ENCODE assay signal across 1 cellular context in the genomic region with DNA sequence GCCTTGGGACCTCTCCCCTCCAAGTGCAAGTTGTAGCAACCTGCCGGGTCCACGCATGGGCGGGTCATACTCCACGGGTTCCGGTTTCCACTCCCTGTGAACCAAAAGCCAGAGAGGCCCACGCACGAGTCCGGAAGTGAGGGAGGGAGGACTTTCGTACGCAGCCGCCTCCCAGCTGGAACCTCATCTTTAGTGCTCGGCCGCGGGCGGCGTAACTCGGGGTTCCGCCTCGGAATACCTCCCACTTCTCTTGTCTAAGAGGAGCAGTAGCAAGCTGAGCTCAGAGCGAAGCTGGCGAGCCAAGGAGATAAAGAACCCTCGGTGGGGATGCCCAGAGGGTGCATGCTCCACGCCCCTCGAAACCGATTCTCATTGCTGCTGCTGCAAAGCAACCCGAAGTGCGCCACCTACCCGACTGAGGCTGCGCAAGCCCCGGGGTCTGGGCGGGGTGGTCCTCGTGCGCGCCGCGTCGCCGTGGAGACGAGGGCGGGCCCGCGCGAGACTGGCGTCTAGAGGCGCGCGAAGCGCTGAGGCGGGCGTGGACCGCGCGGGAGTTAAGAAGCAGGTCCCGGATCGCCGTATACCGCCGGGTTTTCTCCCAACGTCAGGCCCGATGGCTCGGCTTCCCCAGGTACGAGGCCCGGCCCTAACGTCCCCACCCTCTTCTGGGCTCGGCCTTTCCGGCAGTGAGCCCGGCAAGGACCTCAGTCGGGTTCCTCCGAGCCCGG.
TF ChIP-seq lines count a peak whose summit lies in the region.

A gene with protein sequence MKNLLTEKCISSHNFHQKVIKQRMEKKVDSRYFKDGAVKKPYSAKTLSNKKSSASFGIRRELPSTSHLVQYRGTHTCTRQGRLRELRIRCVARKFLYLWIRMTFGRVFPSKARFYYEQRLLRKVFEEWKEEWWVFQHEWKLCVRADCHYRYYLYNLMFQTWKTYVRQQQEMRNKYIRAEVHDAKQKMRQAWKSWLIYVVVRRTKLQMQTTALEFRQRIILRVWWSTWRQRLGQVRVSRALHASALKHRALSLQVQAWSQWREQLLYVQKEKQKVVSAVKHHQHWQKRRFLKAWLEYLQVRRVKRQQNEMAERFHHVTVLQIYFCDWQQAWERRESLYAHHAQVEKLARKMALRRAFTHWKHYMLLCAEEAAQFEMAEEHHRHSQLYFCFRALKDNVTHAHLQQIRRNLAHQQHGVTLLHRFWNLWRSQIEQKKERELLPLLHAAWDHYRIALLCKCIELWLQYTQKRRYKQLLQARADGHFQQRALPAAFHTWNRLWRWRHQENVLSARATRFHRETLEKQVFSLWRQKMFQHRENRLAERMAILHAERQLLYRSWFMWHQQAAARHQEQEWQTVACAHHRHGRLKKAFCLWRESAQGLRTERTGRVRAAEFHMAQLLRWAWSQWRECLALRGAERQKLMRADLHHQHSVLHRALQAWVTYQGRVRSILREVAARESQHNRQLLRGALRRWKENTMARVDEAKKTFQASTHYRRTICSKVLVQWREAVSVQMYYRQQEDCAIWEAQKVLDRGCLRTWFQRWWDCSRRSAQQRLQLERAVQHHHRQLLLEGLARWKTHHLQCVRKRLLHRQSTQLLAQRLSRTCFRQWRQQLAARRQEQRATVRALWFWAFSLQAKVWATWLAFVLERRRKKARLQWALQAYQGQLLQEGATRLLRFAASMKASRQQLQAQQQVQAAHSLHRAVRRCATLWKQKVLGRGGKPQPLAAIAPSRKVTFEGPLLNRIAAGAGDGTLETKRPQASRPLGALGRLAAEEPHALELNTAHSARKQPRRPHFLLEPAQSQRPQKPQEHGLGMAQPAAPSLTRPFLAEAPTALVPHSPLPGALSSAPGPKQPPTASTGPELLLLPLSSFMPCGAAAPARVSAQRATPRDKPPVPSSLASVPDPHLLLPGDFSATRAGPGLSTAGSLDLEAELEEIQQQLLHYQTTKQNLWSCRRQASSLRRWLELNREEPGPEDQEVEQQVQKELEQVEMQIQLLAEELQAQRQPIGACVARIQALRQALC (plus strand): TSS at position 530 of the 728 bp plus-strand sequence. CDS start 11,749 bp downstream, outside the sequence.

TF ChIP-seq in GM23338, 12 proteins besides CTCF, POLR2A, EP300 and RAD21:
- TF ChIP-seq CREB1 (CRISPR knock-in tag; IDR thresholded peaks at IDR 0.05; ENCODE audit: low read depth): no peak
- peak; percentile 67 for TF ChIP-seq POLR2AphosphoS5 (IDR thresholded peaks at IDR 0.05; ENCODE audit: low read depth)
